Comparison of ENCODE assay signal across 8 cellular contexts in the genomic region with DNA sequence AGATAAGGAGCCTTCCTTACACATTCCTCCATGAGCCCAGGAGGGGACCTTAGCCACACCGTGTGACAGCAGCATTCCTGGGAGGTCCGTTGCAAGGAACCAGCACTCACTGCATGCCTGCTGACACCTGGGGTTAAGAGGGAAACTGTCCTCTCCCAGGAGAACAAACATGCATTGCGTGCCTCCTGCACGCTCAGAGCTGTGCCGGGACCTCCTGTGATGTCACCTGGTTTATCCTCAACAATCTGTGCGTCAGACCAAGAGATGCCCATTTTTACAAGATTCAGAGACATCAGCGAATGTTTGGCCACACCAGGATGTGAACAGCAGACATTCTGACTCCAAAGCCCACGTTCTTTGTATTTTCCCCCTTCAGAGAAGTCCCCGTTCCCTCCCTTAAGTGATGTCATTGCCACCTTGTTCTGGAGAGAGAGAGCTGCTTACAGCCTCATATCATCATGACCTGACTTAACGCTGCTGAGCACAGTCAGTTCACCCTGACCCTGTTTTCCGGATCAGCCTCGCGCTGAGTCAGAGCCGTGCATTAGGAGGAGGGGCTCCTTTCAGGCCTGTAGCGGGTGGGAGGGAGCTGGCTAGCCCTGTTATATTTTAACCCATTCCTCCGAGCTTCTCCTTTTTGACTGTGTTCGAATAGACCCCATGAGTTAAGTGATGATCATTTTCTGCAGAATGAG. TPM values are rescaled to one million over a fixed set of nuclear protein-coding genes. Genes with fewer than 3 reads are reported as not detected.
DNase-seq lines count a peak whose midpoint lies in the region; ATAC-seq and TF ChIP-seq lines count a peak whose summit lies in the region.

No MANE protein-coding gene starts in this region.

- TF ChIP-seq POLR2A in heart left ventricle (IDR thresholded peaks at IDR 0.05) = no peak

- no peak overlapping the region for H3K4me3 ChIP-seq in heart left ventricle

- no peak overlapping the region for H3K4me3 Mint-ChIP-seq in stimulated activated naive CD8-positive, alpha-beta T cell treated with anti-CD3 and anti-CD28 coated beads, Interleukin-15, amount 100 ng/mL, for 72 hours

- H3K9me3 Mint-ChIP-seq in stimulated activated naive CD8-positive, alpha-beta T cell treated with anti-CD3 and anti-CD28 coated beads, Interleukin-15, amount 100 ng/mL, for 72 hours = no peaks in the 10 kb centered on the region

- no peak overlapping the region for H3K27ac Mint-ChIP-seq in stimulated activated naive CD8-positive, alpha-beta T cell treated with anti-CD3 and anti-CD28 coated beads, Interleukin-15, amount 100 ng/mL, for 72 hours

- H3K9me3 ChIP-seq in heart left ventricle = no peaks in the 10 kb centered on the region

- H3K4me1 ChIP-seq in heart left ventricle = peaks cover 0 to 14% (median 6%) of the 10 kb centered on the region in 12 donors

- H3K27me3 Mint-ChIP-seq in stimulated activated naive CD8-positive, alpha-beta T cell treated with anti-CD3 and anti-CD28 coated beads, Interleukin-15, amount 100 ng/mL, for 72 hours = no peaks in the 10 kb centered on the region

- H3K4me1 Mint-ChIP-seq in stimulated activated naive CD8-positive, alpha-beta T cell treated with anti-CD3 and anti-CD28 coated beads, Interleukin-15, amount 100 ng/mL, for 72 hours = peaks cover 11% of the 10 kb centered on the region

- ATAC-seq in HG03354 (IDR thresholded peaks at IDR 0.05; ENCODE audit: poor library complexity, severe bottlenecking, unreplicated experiment) = peak; percentile 92
- peak; percentile 68 to 90 (median 86) for ATAC-seq in heart left ventricle
- peak; percentile 41 for ATAC-seq in stimulated activated naive CD8-positive, alpha-beta T cell treated with anti-CD3 and anti-CD28 coated beads, Interleukin-15, amount 100 ng/mL, for 72 hours
- ATAC-seq in HG02571 (IDR thresholded peaks at IDR 0.05; ENCODE audit: unreplicated experiment) = no peak
- no peak for ATAC-seq in HG03432 (IDR thresholded peaks at IDR 0.05; ENCODE audit: unreplicated experiment)

- 46 to 51% (median 49%) methylated on average over 17 of the region's 17 CpGs for WGBS in heart left ventricle, 4 donors

- H3K36me3 ChIP-seq in heart left ventricle = peaks cover 0 to 11% (median 0%) of the 10 kb centered on the region in 9 donors

- intact Hi-C loops in heart left ventricle (cut with DNase I) = no loop called here

- peak overlapping the region in 6 of 12 donors; percentile 10 to 62 (median 36) for H3K27ac ChIP-seq in heart left ventricle

- no peak for TF ChIP-seq CTCF in heart left ventricle (IDR thresholded peaks at IDR 0.05)

- DNase-seq in CD1c-positive myeloid dendritic cell (ENCODE audit: extremely low spot score) = peak; percentile 67
- peak; percentile 26 to 36 for DNase-seq in activated CD4-positive, alpha-beta T cell treated with anti-CD3 and anti-CD28 coated beads, Interleukin-2, amount 50 U/mL, for 4 hours
- peak in 2 of 5 donors; percentile 47 to 68 for DNase-seq in heart left ventricle
- no peak for DNase-seq in stimulated activated naive CD8-positive, alpha-beta T cell treated with anti-CD3 and anti-CD28 coated beads, Interleukin-15, amount 100 ng/mL, for 72 hours
- DNase-seq in middle frontal gyrus (ENCODE audit: extremely low spot score, low spot score) = no peak

- H3K27me3 ChIP-seq in heart left ventricle = no peaks in the 10 kb centered on the region

RNA-seq across cellular contexts. Expression of a gene that starts 36.2 kb away (rescaled TPM):
- total RNA-seq in heart left ventricle = 10 to 100 TPM in 2 of 9 donors, 1 to 10 TPM in 7; 5.8 to 13.2 (median 7.6) TPM
- 10 to 100 TPM in 1 of 2 donors, 1 to 10 TPM in 1; 6.4 to 12.1 TPM for polyA plus RNA-seq in heart left ventricle

RNA-seq across cellular contexts. Expression of a gene that starts 44.8 kb away (rescaled TPM):
- total RNA-seq in heart left ventricle = 10 to 100 TPM; 18.8 to 45.2 (median 26.6) TPM
- 10 to 100 TPM; 18.8 to 23.8 TPM for polyA plus RNA-seq in heart left ventricle

RNA-seq across cellular contexts. Expression of a gene that starts 55.1 kb away (rescaled TPM):
- total RNA-seq in heart left ventricle = 10 to 100 TPM in 5 of 9 donors, 1 to 10 TPM in 4; 6.2 to 17.0 (median 12.0) TPM
- 1 to 10 TPM; 6.9 to 7.2 TPM for polyA plus RNA-seq in heart left ventricle

Comparison
In these comparisons a context has a peak if more than half of its experiments do, and no peak if none do; other contexts are left out.
1. DNase-seq: peak in CD1c-positive myeloid dendritic cell (single experiment) and activated CD4-positive, alpha-beta T cell treated with anti-CD3 and anti-CD28 coated beads, Interleukin-2, amount 50 U/mL, for 4 hours (2 of 2); none in stimulated activated naive CD8-positive, alpha-beta T cell treated with anti-CD3 and anti-CD28 coated beads, Interleukin-15, amount 100 ng/mL, for 72 hours (0 of 2) and middle frontal gyrus (single experiment).
2. ATAC-seq: peak in HG03354 (single experiment), heart left ventricle (4 of 4) and stimulated activated naive CD8-positive, alpha-beta T cell treated with anti-CD3 and anti-CD28 coated beads, Interleukin-15, amount 100 ng/mL, for 72 hours (single experiment); none in HG02571 (single experiment) and HG03432 (single experiment).